29 cellular contexts compared by ENCODE assay signal in genomic region chr22:46009730-46010129, GRCh38. TPM values are rescaled to one million over a fixed set of nuclear protein-coding genes. Genes with fewer than 3 reads are reported as not detected.
DNase-seq lines count a peak whose midpoint lies in the region; ATAC-seq, FAIRE-seq and TF ChIP-seq lines count a peak whose summit lies in the region.
"Had no signal": no experiment of that assay in that cellular context is flagged by ENCODE, and none has a peak within 500 bp of the region (broad histone marks: within the 10 kb centered on the region; RNA-seq: fewer than 3 reads in every experiment).

No MANE protein-coding gene starts in this region.

- no peak overlapping the region for H3K4me3 Mint-ChIP-seq in activated naive CD4-positive, alpha-beta T cell treated with anti-CD3 and anti-CD28 coated beads, Interleukin-2, amount 10 ng/mL, durations not matched to agents 7 days and 5 days
- H3K4me3 Mint-ChIP-seq: activated CD4-positive, alpha-beta T cell treated with anti-CD3 and anti-CD28 coated beads for 36 hours; activated T-helper 1 cell treated with anti-CD3 and anti-CD28 coated beads, Interleukin-12 subunit alpha, Interleukin-12 subunit beta, Interleukin-2, Interleukin-4 antibody, amounts not matched to agents 30 ng/mL and 10 ng/mL and 1 ng/mL, durations not matched to agents 14 hours and 24 hours and 36 hours had no signal

- ATAC-seq in Right ventricle myocardium inferior (no peak), mucosa of descending colon (no peak), HG03565 (IDR thresholded peaks at IDR 0.05; ENCODE audit: unreplicated experiment) (no peak), GM18868 (IDR thresholded peaks at IDR 0.05; ENCODE audit: unreplicated experiment) (no peak)
- ATAC-seq: activated CD4-positive, alpha-beta T cell treated with anti-CD3 and anti-CD28 coated beads for 36 hours; activated naive CD4-positive, alpha-beta T cell treated with anti-CD3 and anti-CD28 coated beads, Interleukin-2, amount 50 U/mL, for 72 hours; esophagus mucosa had no signal

- peaks cover 18% of the 10 kb centered on the region for H3K4me1 Mint-ChIP-seq in activated naive CD4-positive, alpha-beta T cell treated with anti-CD3 and anti-CD28 coated beads, Interleukin-2, amount 10 ng/mL, durations not matched to agents 7 days and 5 days

- H3K4me1 ChIP-seq in mucosa of descending colon (ENCODE audit: low read depth), result peaks cover 22% of the 10 kb centered on the region

- peak; percentile 66 for DNase-seq in cardiac septum (ENCODE audit: low spot score)
- DNase-seq in Right ventricle myocardium inferior (ENCODE audit: missing footprints), result no peak
- DNase-seq in choroid plexus epithelial cell (ENCODE audit: low read depth), result peak; percentile 23
- peak in 2 of 3 donors; percentile 25 to 47 for DNase-seq in mucosa of descending colon
- DNase-seq in urothelium cell line (ENCODE audit: low spot score), result no peak
- DNase-seq in activated naive CD4-positive, alpha-beta T cell treated with anti-CD3 and anti-CD28 coated beads, Interleukin-2, amount 10 ng/mL, durations not matched to agents 7 days and 5 days, result no peak
- DNase-seq: activated CD4-positive, alpha-beta T cell treated with anti-CD3 and anti-CD28 coated beads for 36 hours; cerebellar nuclear complex; COR-L47; effector CD4-positive, alpha-beta T cell; NCI-H1048; NCI-H1930; NCI-H82; occipital lobe; stimulated activated CD4-positive, alpha-beta T cell treated with anti-CD3 and anti-CD28 coated beads, Interleukin-15, amount 100 ng/mL, for 24 hours; stimulated activated CD8-positive, alpha-beta memory T cell treated with anti-CD3 and anti-CD28 coated beads, Interleukin-4, amount 100 ng/mL, for 48 hours; T-helper 1 cell had no signal

- H3K4me3 ChIP-seq in choroid plexus epithelial cell (ENCODE audit: low read depth, low read length), result no peak overlapping the region
- no peak overlapping the region for H3K4me3 ChIP-seq in mucosa of descending colon
- H3K4me3 ChIP-seq: BLaER1, lung had no signal

- no peaks in the 10 kb centered on the region for H3K36me3 Mint-ChIP-seq in activated naive CD4-positive, alpha-beta T cell treated with anti-CD3 and anti-CD28 coated beads, Interleukin-2, amount 10 ng/mL, durations not matched to agents 7 days and 5 days
- H3K36me3 Mint-ChIP-seq: activated naive CD4-positive, alpha-beta T cell treated with anti-CD3 and anti-CD28 coated beads, Interleukin-2, amount 50 U/mL, for 72 hours had no signal

- no peak for TF ChIP-seq CTCF in choroid plexus epithelial cell (conservative IDR thresholded peaks at IDR 0.05; ENCODE audit: low read depth, low read length)
- no peak for TF ChIP-seq CTCF in mucosa of descending colon (IDR thresholded peaks at IDR 0.05)

- H3K27ac Mint-ChIP-seq in activated naive CD4-positive, alpha-beta T cell treated with anti-CD3 and anti-CD28 coated beads, Interleukin-2, amount 10 ng/mL, durations not matched to agents 7 days and 5 days, result no peak overlapping the region
- H3K27ac Mint-ChIP-seq: activated CD4-positive, alpha-beta T cell treated with anti-CD3 and anti-CD28 coated beads for 36 hours; activated T-helper 1 cell treated with anti-CD3 and anti-CD28 coated beads, Interleukin-12 subunit alpha, Interleukin-12 subunit beta, Interleukin-2, Interleukin-4 antibody, amounts not matched to agents 30 ng/mL and 10 ng/mL and 1 ng/mL, durations not matched to agents 14 hours and 24 hours and 36 hours had no signal

- peaks cover 8% of the 10 kb centered on the region for H3K9me3 Mint-ChIP-seq in activated naive CD4-positive, alpha-beta T cell treated with anti-CD3 and anti-CD28 coated beads, Interleukin-2, amount 10 ng/mL, durations not matched to agents 7 days and 5 days
- H3K9me3 Mint-ChIP-seq: activated naive CD4-positive, alpha-beta T cell treated with anti-CD3 and anti-CD28 coated beads, Interleukin-2, amount 50 U/mL, for 72 hours had no signal

- H3K9me3 ChIP-seq in mucosa of descending colon, result peaks cover 7% of the 10 kb centered on the region

- no peaks in the 10 kb centered on the region for H3K36me3 ChIP-seq in mucosa of descending colon (ENCODE audit: low read depth)
- H3K36me3 ChIP-seq: BLaER1 had no signal

- peaks cover 21% of the 10 kb centered on the region for H3K27me3 Mint-ChIP-seq in activated naive CD4-positive, alpha-beta T cell treated with anti-CD3 and anti-CD28 coated beads, Interleukin-2, amount 10 ng/mL, durations not matched to agents 7 days and 5 days
- H3K27me3 Mint-ChIP-seq: activated CD4-positive, alpha-beta T cell treated with anti-CD3 and anti-CD28 coated beads for 36 hours had no signal

- intact Hi-C loops in cardiac septum (cut with DNase I), result loop anchor here (5.0 kb wide), 2 partner anchors 63 to 78 kb away; no protein-coding TSS in a partner anchor
- intact Hi-C loops in Right ventricle myocardium inferior (cut with DNase I), result loop anchor here (5.0 kb wide), 1 partner anchor 63 kb away; no protein-coding TSS in a partner anchor
- intact Hi-C loops in mucosa of descending colon (cut with DNase I, micrococcal nuclease), result loop anchor here (5.0 to 10.0 kb wide), 2 partner anchors 65 to 108 kb away; no protein-coding TSS in a partner anchor

- FAIRE-seq in urothelium cell line (lab: Jason Lieb, UNC), result peak; percentile 13
- FAIRE-seq: frontal cortex, H54, TTC549 had no signal

- CTCF ChIA-PET in activated naive CD4-positive, alpha-beta T cell treated with anti-CD3 and anti-CD28 coated beads, Interleukin-2, amount 10 ng/mL, durations not matched to agents 7 days and 5 days (lab: Charles Lee), result interaction anchor here (5.2 to 11.3 kb wide), 2 partner anchors 13 to 109 kb away, joined by 56 to 257 read pairs; no protein-coding TSS in a partner anchor

RNA-seq across cellular contexts. Expression of gene WNT7B, which starts 32.8 kb away (rescaled TPM):
- total RNA-seq in cardiac septum (not detected), Right ventricle myocardium inferior (not detected), mucosa of descending colon (not detected)
- total RNA-seq: activated CD4-positive, alpha-beta T cell treated with anti-CD3 and anti-CD28 coated beads for 36 hours; activated T-helper 1 cell treated with anti-CD3 and anti-CD28 coated beads, Interleukin-12 subunit alpha, Interleukin-12 subunit beta, Interleukin-2, Interleukin-4 antibody, amounts not matched to agents 30 ng/mL and 10 ng/mL and 1 ng/mL, durations not matched to agents 14 hours and 24 hours and 36 hours; OCI-LY7; subcutaneous adipose tissue had no signal

Comparison
In these comparisons a context has a peak if more than half of its experiments do, and no peak if none do; other contexts are left out.
1. DNase-seq: peak in cardiac septum (single experiment), choroid plexus epithelial cell (single experiment) and mucosa of descending colon (2 of 3); none in Right ventricle myocardium inferior (single experiment), urothelium cell line (single experiment) and activated naive CD4-positive, alpha-beta T cell treated with anti-CD3 and anti-CD28 coated beads, Interleukin-2, amount 10 ng/mL, durations not matched to agents 7 days and 5 days (single experiment).